19 cellular contexts compared by ENCODE assay signal in the genomic region with DNA sequence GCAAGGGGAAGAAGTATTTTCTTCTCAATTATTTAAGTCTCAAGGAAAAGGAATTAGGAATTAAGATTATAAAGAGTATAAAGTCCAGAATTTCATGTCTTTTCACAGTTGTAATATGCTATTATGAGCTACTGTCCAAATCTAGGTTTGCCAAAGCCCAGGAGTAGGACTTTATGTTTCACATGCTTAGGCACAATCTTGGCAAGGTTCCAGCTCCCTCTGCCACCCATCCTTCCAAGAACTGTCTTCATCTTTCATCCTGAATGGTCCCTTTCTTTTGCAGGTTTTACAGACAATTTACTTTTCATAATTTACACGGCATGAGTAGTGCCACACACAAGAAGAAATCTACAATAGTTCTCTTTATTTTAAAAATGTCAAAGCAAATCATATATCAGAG. TPM values are rescaled to one million over a fixed set of nuclear protein-coding genes. Genes with fewer than 3 reads are reported as not detected.
DNase-seq lines count a peak whose midpoint lies in the region; ATAC-seq, FAIRE-seq and TF ChIP-seq lines count a peak whose summit lies in the region.
"Had no signal": no experiment of that assay in that cellular context is flagged by ENCODE, and none has a peak within 500 bp of the region (broad histone marks: within the 10 kb centered on the region; RNA-seq: fewer than 3 reads in every experiment).

No MANE protein-coding gene starts in this region.

- no peak for FAIRE-seq in GM12892 (lab: Jason Lieb, UNC)
- FAIRE-seq: A204.1 had no signal

- no peak overlapping the region for H3K9ac ChIP-seq in Karpas-422 (ENCODE audit: low read length)
- H3K9ac ChIP-seq: GM23248 had no signal

- WGBS in spleen, 5 donors: 89 to 100% (median 94%) methylated on average over 1 of the region's 1 CpG

- no peak for TF ChIP-seq CTCF in RWPE2 (IDR thresholded peaks at IDR 0.05; ENCODE audit: poor library complexity, severe bottlenecking)
- no peak for TF ChIP-seq CTCF in spleen (IDR thresholded peaks at IDR 0.05 in 8 of 11, conservative IDR thresholded peaks at IDR 0.05 in 3 of 11)

- no peak for TF ChIP-seq EP300 in Ishikawa (IDR thresholded peaks at IDR 0.05; ENCODE audit: borderline replicate concordance)

- intact Hi-C loops in spleen (cut with DNase I; ENCODE audit: low total_unique reads): no loop called here

- peaks cover 21% of the 10 kb centered on the region for H3K4me1 ChIP-seq in RWPE2 (ENCODE audit: insufficient read depth, poor library complexity, severe bottlenecking)
- H3K4me1 ChIP-seq in spleen: peaks cover 0 to 20% (median 4%) of the 10 kb centered on the region in 6 donors
- no peaks in the 10 kb centered on the region for H3K4me1 ChIP-seq in Karpas-422 (ENCODE audit: low read length)
- H3K4me1 ChIP-seq: BE2C, Caco-2 had no signal

- no peak overlapping the region for H3K4me2 ChIP-seq in Karpas-422 (ENCODE audit: low read depth, low read length, poor library complexity, severe bottlenecking)

- H3K79me2 ChIP-seq in Karpas-422 (ENCODE audit: low read length): no peaks in the 10 kb centered on the region

- H3K36me3 ChIP-seq in RWPE2 (ENCODE audit: low read depth): 0 out of 2 replicates have a peak, but pooled peaks cover 4% of the 10 kb centered on the region
- no peaks in the 10 kb centered on the region for H3K36me3 ChIP-seq in spleen
- no peaks in the 10 kb centered on the region for H3K36me3 ChIP-seq in Karpas-422 (ENCODE audit: insufficient read depth, low read length)
- H3K36me3 ChIP-seq: BE2C had no signal

- no peak for TF ChIP-seq POLR2A in spleen (IDR thresholded peaks at IDR 0.05)
- no peak for TF ChIP-seq POLR2A in GM12892 (IDR thresholded peaks at IDR 0.05; ENCODE audit: low read depth, low read length)

- ATAC-seq in RWPE2 (ENCODE audit: low read depth) (no peak), GM19463 (IDR thresholded peaks at IDR 0.05; ENCODE audit: unreplicated experiment) (no peak)

- no peaks in the 10 kb centered on the region for H3K9me2 ChIP-seq in Karpas-422 (replicated peaks; ENCODE audit: insufficient read depth, low read length)

- H4K20me1 ChIP-seq in Karpas-422 (ENCODE audit: insufficient read depth, low read depth, low read length): no peaks in the 10 kb centered on the region

- no peak overlapping the region for H2AFZ ChIP-seq in Karpas-422 (ENCODE audit: low read length)
- H2AFZ ChIP-seq: GM23248 had no signal

- no peaks in the 10 kb centered on the region for H3K27me3 ChIP-seq in RWPE2 (ENCODE audit: insufficient read depth, poor library complexity, severe bottlenecking)
- no peaks in the 10 kb centered on the region for H3K27me3 ChIP-seq in spleen (replicated peaks in 1 of 7)
- H3K27me3 ChIP-seq in Karpas-422 (ENCODE audit: low read length): no peaks in the 10 kb centered on the region
- H3K27me3 ChIP-seq: BE2C had no signal

- TF ChIP-seq RAD21 in Ishikawa (IDR thresholded peaks at IDR 0.05; ENCODE audit: low read depth): no peak

- H3K4me3 ChIP-seq in RWPE2 (ENCODE audit: severe bottlenecking) (no peak overlapping the region), spleen (no peak overlapping the region), Karpas-422 (ENCODE audit: low read length) (no peak overlapping the region)
- H3K4me3 ChIP-seq: GM23248, HAP-1 had no signal

- no peaks in the 10 kb centered on the region for H3K9me3 ChIP-seq in RWPE2 (ENCODE audit: severe bottlenecking)
- no peaks in the 10 kb centered on the region for H3K9me3 ChIP-seq in spleen
- H3K9me3 ChIP-seq in Karpas-422 (ENCODE audit: low read length): no peaks in the 10 kb centered on the region
- H3K9me3 ChIP-seq: BE2C, Caco-2, HAP-1 had no signal

- peak overlapping the region; percentile 87 for H3K27ac ChIP-seq in RWPE2 (ENCODE audit: poor library complexity, severe bottlenecking)
- peak overlapping the region; percentile 89 for H3K27ac ChIP-seq in epithelial cell of prostate
- peak overlapping the region in 7 of 8 donors; percentile 49 to 73 (median 60) for H3K27ac ChIP-seq in spleen
- no peak overlapping the region for H3K27ac ChIP-seq in Karpas-422 (ENCODE audit: low read length)
- H3K27ac ChIP-seq: GM23248 had no signal

- DNase-seq in RWPE2 (ENCODE audit: low spot score) (no peak), epithelial cell of prostate (ENCODE audit: low read depth, low spot score) (no peak), spleen (no peak), Karpas-422 (no peak), GM12892 (ENCODE audit: insufficient read length) (no peak)
- DNase-seq: ACHN; BE2C; C1 segment of cervical spinal cord; Caco-2; CD4-positive, CD25-positive, alpha-beta regulatory T cell; CD8-positive, alpha-beta memory T cell; GF-D8; GM23248; KBM-7 had no signal

TF ChIP-seq in Ishikawa, 13 proteins besides CTCF, POLR2A, EP300 and RAD21:
- TF ChIP-seq NFIC (IDR thresholded peaks at IDR 0.05) (peak; percentile 45), CEBPB (IDR thresholded peaks at IDR 0.05) (no peak)

RNA-seq across cellular contexts. Expression of a gene that starts 29.5 kb away (rescaled TPM):
- total RNA-seq in spleen: 10 to 100 TPM; 15.7 to 58.9 (median 32.3) TPM
- polyA plus RNA-seq in spleen: 10 to 100 TPM in 1 of 3 donors, 1 to 10 TPM in 2; 2.1 to 13.5 (median 4.3) TPM
- total RNA-seq in Karpas-422 (2014; rRNA removed; shearing (Covaris generic); ENCODE audit: low replicate concordance): not detected in 2 replicates
- 3.9 TPM for polyA plus RNA-seq in GM12892 (2012; ENCODE audit: missing spikeins)
- total RNA-seq: GM23248, HT-29 had no signal
- polyA plus RNA-seq: CD8-positive, alpha-beta memory T cell; GM23248 had no signal

Comparison
In these comparisons a context has a peak if more than half of its experiments do, and no peak if none do; other contexts are left out.
1. RNA of a gene that starts 29.5 kb away (total RNA-seq): 15.7 to 58.9 TPM in spleen; not detected in Karpas-422; every median in the first group is over 10 times any median in the second.